In genomic region chr18:903703-904102, GRCh38 we compare ENCODE assay signal across 8 cellular contexts. TPM values are rescaled to one million over a fixed set of nuclear protein-coding genes. Genes with fewer than 3 reads are reported as not detected.
DNase-seq lines count a peak whose midpoint lies in the region; ATAC-seq and TF ChIP-seq lines count a peak whose summit lies in the region.

No MANE protein-coding gene starts in this region.

- H3K27ac Mint-ChIP-seq in CD8-positive, alpha-beta T cell = no peak overlapping the region
- H3K27ac Mint-ChIP-seq in activated CD8-positive, alpha-beta memory T cell treated with anti-CD3 and anti-CD28 coated beads, Interleukin-2, amount 10 ng/mL, durations not matched to agents 7 days and 5 days = peak overlapping the region; percentile 54

- ATAC-seq in CD8-positive, alpha-beta T cell = peak; percentile 58
- ATAC-seq in activated CD8-positive, alpha-beta memory T cell treated with anti-CD3 and anti-CD28 coated beads, Interleukin-2, amount 10 ng/mL, durations not matched to agents 7 days and 5 days = no peak
- ATAC-seq in right cardiac atrium (no peak), HG02938 (IDR thresholded peaks at IDR 0.05; ENCODE audit: unreplicated experiment) (no peak), GM18505 (IDR thresholded peaks at IDR 0.05; ENCODE audit: unreplicated experiment) (no peak)

- no peak overlapping the region for H3K4me3 ChIP-seq in CD8-positive, alpha-beta T cell (ENCODE audit: low read depth, low read length)
- H3K4me3 ChIP-seq in right cardiac atrium (ENCODE audit: low read length) = no peak overlapping the region

- 6% methylated on average over 11 of the region's 11 CpGs for WGBS in right cardiac atrium

- H3K27me3 ChIP-seq in CD8-positive, alpha-beta T cell (ENCODE audit: insufficient read depth, low read length) = peaks cover 24% of the 10 kb centered on the region
- H3K27me3 ChIP-seq in right cardiac atrium (ENCODE audit: control insufficient read depth, insufficient read depth) = peaks cover 5% of the 10 kb centered on the region

- H3K27ac ChIP-seq in CD8-positive, alpha-beta T cell (ENCODE audit: low read depth, low read length) = no peak overlapping the region
- no peak overlapping the region for H3K27ac ChIP-seq in right cardiac atrium (ENCODE audit: low read length)

- H3K4me1 Mint-ChIP-seq in CD8-positive, alpha-beta T cell (ENCODE audit: low read depth) = peaks cover 16% of the 10 kb centered on the region
- H3K4me1 Mint-ChIP-seq in activated CD8-positive, alpha-beta memory T cell treated with anti-CD3 and anti-CD28 coated beads, Interleukin-2, amount 10 ng/mL, durations not matched to agents 7 days and 5 days = peaks cover 15% of the 10 kb centered on the region

- no peaks in the 10 kb centered on the region for H3K36me3 ChIP-seq in CD8-positive, alpha-beta T cell (ENCODE audit: insufficient read depth, low read length)

- no peak for TF ChIP-seq CTCF in CD8-positive, alpha-beta T cell (IDR thresholded peaks at IDR 0.05)

- no peak for TF ChIP-seq POLR2A in GM18505 (IDR thresholded peaks at IDR 0.05; ENCODE audit: borderline replicate concordance, extremely low read depth, insufficient read depth, insufficient read length)

- H3K4me3 Mint-ChIP-seq in CD8-positive, alpha-beta T cell = no peak overlapping the region
- no peak overlapping the region for H3K4me3 Mint-ChIP-seq in activated CD8-positive, alpha-beta memory T cell treated with anti-CD3 and anti-CD28 coated beads, Interleukin-2, amount 10 ng/mL, durations not matched to agents 7 days and 5 days

- DNase-seq in CD8-positive, alpha-beta T cell = peak in 4 of 7 experiments; percentile 8 to 46 (median 32)
- DNase-seq in LoVo (ENCODE audit: low spot score) (peak; percentile 7), right cardiac atrium (peak; percentile 44 to 80 (median 75)), HPDE6-E6E7 (ENCODE audit: extremely low spot score) (no peak)
- DNase-seq in activated CD8-positive, alpha-beta memory T cell treated with anti-CD3 and anti-CD28 coated beads, Interleukin-2, amount 10 ng/mL, durations not matched to agents 7 days and 5 days = peak; percentile 62
- DNase-seq in stimulated activated CD4-positive, alpha-beta T cell treated with anti-CD3 and anti-CD28 coated beads, Interleukin-4, amount 100 ng/mL, for 48 hours (ENCODE audit: low read depth in 2 of 2) = peak; percentile 39 to 51

- CTCF ChIA-PET in CD8-positive, alpha-beta T cell (lab: Charles Lee) = no interaction called here
- CTCF ChIA-PET in activated CD8-positive, alpha-beta memory T cell treated with anti-CD3 and anti-CD28 coated beads, Interleukin-2, amount 10 ng/mL, durations not matched to agents 7 days and 5 days (lab: Charles Lee) = no interaction called here

- H3K9me3 Mint-ChIP-seq in CD8-positive, alpha-beta T cell = peaks cover 2% of the 10 kb centered on the region
- no peaks in the 10 kb centered on the region for H3K9me3 Mint-ChIP-seq in activated CD8-positive, alpha-beta memory T cell treated with anti-CD3 and anti-CD28 coated beads, Interleukin-2, amount 10 ng/mL, durations not matched to agents 7 days and 5 days (ENCODE audit: low read depth)

- peaks cover 16% of the 10 kb centered on the region for H3K4me1 ChIP-seq in CD8-positive, alpha-beta T cell (ENCODE audit: insufficient read depth, low read length)
- peaks cover 8% of the 10 kb centered on the region for H3K4me1 ChIP-seq in right cardiac atrium (ENCODE audit: control insufficient read depth, insufficient read depth, low read length)

- no peaks in the 10 kb centered on the region for H3K36me3 Mint-ChIP-seq in CD8-positive, alpha-beta T cell
- peaks cover 2% of the 10 kb centered on the region for H3K36me3 Mint-ChIP-seq in activated CD8-positive, alpha-beta memory T cell treated with anti-CD3 and anti-CD28 coated beads, Interleukin-2, amount 10 ng/mL, durations not matched to agents 7 days and 5 days

- H3K27me3 Mint-ChIP-seq in CD8-positive, alpha-beta T cell (ENCODE audit: low read depth) = peaks cover 61% of the 10 kb centered on the region
- peaks cover 73% of the 10 kb centered on the region for H3K27me3 Mint-ChIP-seq in activated CD8-positive, alpha-beta memory T cell treated with anti-CD3 and anti-CD28 coated beads, Interleukin-2, amount 10 ng/mL, durations not matched to agents 7 days and 5 days

- intact Hi-C loops in CD8-positive, alpha-beta T cell (cut with DNase I, micrococcal nuclease) = no loop called here
- intact Hi-C loops in right cardiac atrium (cut with DNase I) = no loop called here

- POLR2A ChIA-PET in CD8-positive, alpha-beta T cell (lab: Charles Lee) = interaction anchor here (0.9 kb wide), 1 partner anchor 10 kb away, joined by 3 read pairs; no protein-coding TSS in a partner anchor

- no peaks in the 10 kb centered on the region for H3K9me3 ChIP-seq in CD8-positive, alpha-beta T cell (ENCODE audit: low read length)
- H3K9me3 ChIP-seq in right cardiac atrium (ENCODE audit: control insufficient read depth, low read length) = no peaks in the 10 kb centered on the region

RNA-seq across cellular contexts. Expression of gene ADCYAP1, which starts 1.0 kb away (rescaled TPM):
- total RNA-seq in CD8-positive, alpha-beta T cell = not detected
- not detected for total RNA-seq in activated CD8-positive, alpha-beta memory T cell treated with anti-CD3 and anti-CD28 coated beads, Interleukin-2, amount 10 ng/mL, durations not matched to agents 7 days and 5 days
- under 1 TPM in 2 of 4 donors, not detected in 2; 0.33 to 0.40 TPM for total RNA-seq in right cardiac atrium
- polyA plus RNA-seq in right cardiac atrium = 0.02 TPM
